In the genomic region with DNA sequence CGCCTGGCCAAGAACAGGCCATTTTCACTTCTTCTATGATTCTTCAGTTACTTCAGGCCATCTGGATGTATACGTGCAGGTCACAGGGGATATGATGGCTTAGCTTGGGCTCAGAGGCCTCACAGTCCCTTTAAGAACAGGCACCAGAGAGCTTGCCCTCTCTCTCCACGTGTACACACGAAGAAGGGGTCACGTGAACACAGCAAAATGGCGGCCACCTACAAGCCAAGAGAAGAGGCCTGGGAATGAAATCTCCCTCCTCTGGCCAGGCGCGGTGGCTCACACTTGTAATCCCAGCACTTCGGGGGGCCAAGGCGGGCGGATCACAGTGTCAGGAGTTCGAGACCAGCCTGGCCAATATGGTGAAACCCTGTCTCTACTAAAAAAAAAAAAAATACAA, we compare ENCODE assay signal across 11 cellular contexts. TPM values are rescaled to one million over a fixed set of nuclear protein-coding genes. Genes with fewer than 3 reads are reported as not detected.
DNase-seq lines count a peak whose midpoint lies in the region; FAIRE-seq and TF ChIP-seq lines count a peak whose summit lies in the region.
"Not testable (repeated sequence)": the region's sequence is repeated elsewhere in the genome, so short reads cannot be mapped to it uniquely, and the experiment has no call there.
"Had no signal": no experiment of that assay in that cellular context is flagged by ENCODE, and none has a peak within 500 bp of the region (broad histone marks: within the 10 kb centered on the region; RNA-seq: fewer than 3 reads in every experiment).

No MANE protein-coding gene starts in this region.

- H4K8ac ChIP-seq in H1 (ENCODE audit: extremely low read depth, insufficient read depth, low read length); mesendoderm (ENCODE audit: low read depth, low read length): not testable (repeated sequence)
- H4K8ac ChIP-seq in trophoblast cell (ENCODE audit: low read depth, low read length): peak overlapping the region; percentile 17

- not testable (repeated sequence) for H3K56ac ChIP-seq in H1 (replicated peaks; ENCODE audit: insufficient read length, low read depth, low read length)
- H3K56ac ChIP-seq in mesendoderm (ENCODE audit: low read length): peak overlapping the region; percentile 56

- H2AFZ ChIP-seq in H1 (ENCODE audit: low read length) (peak overlapping the region; percentile 70; the same call in 1 of the 2 replicates), trophoblast cell (ENCODE audit: insufficient read depth, low read length, poor library complexity) (peak overlapping the region; percentile 17)
- H2AFZ ChIP-seq in neural progenitor cell (replicated peaks): not testable (repeated sequence)

- H2AK5ac ChIP-seq in H1 (ENCODE audit: low read depth, low read length); mesendoderm (ENCODE audit: low read length): not testable (repeated sequence)
- H2AK5ac ChIP-seq in trophoblast cell (ENCODE audit: low read length): peak overlapping the region; percentile 15

- H3K27ac ChIP-seq in HUES6 (ENCODE audit: low read depth, low read length) (peak overlapping the region; percentile 55; the same call in 1 of the 2 replicates), mesendoderm (ENCODE audit: low read depth, low read length) (peak overlapping the region; percentile 54), trophoblast cell (ENCODE audit: low read depth, low read length) (peak overlapping the region; percentile 27)
- not testable (repeated sequence) for H3K27ac ChIP-seq in H1 (ENCODE audit: low read depth, low read length); neural progenitor cell

- TF ChIP-seq CTCF in H1 (IDR thresholded peaks at IDR 0.05; ENCODE audit: control extremely low read depth in 1 of 3, insufficient read depth in 1 of 3, low read depth in 1 of 3, low read length in 3 of 3); neural progenitor cell (IDR thresholded peaks at IDR 0.05): not testable (repeated sequence)

- H3K79me1 ChIP-seq in H1 (ENCODE audit: low read depth, low read length); mesendoderm (ENCODE audit: low read length); trophoblast cell (ENCODE audit: low read length): not testable (repeated sequence)

- H4K20me1 ChIP-seq in H1 (replicated peaks in 1 of 2; ENCODE audit: control insufficient read depth in 1 of 2, insufficient read depth in 2 of 2, low read length in 2 of 2); neural progenitor cell (ENCODE audit: low read depth): not testable (repeated sequence)

- peak overlapping the region; percentile 61 for H3K9ac ChIP-seq in HUES6 (ENCODE audit: low read length)
- H3K9ac ChIP-seq in H1 (replicated peaks in 1 of 4; ENCODE audit: extremely low read depth in 1 of 4, low read depth in 3 of 4, low read length in 3 of 4); mesendoderm (ENCODE audit: low read length); neural progenitor cell; trophoblast cell (ENCODE audit: low read length): not testable (repeated sequence)

- not testable (repeated sequence) for TF ChIP-seq EP300 in H1 (IDR thresholded peaks at IDR 0.05; ENCODE audit: borderline replicate concordance in 1 of 2, low read depth in 2 of 2, low read length in 2 of 2)

- H3K4ac ChIP-seq in H1 (replicated peaks; ENCODE audit: insufficient read length, low read depth, low read length); trophoblast cell (ENCODE audit: low read depth, low read length): not testable (repeated sequence)
- H3K4ac ChIP-seq in mesendoderm (ENCODE audit: low read depth, low read length): peak overlapping the region; percentile 39

- not testable (repeated sequence) for H3K9me3 ChIP-seq in HUES6 (ENCODE audit: control insufficient read depth, insufficient read depth, low read depth, low read length); H1 (ENCODE audit: insufficient read depth in 2 of 2, low read depth in 1 of 2, low read length in 1 of 2); neural progenitor cell (ENCODE audit: low read depth); trophoblast cell (ENCODE audit: insufficient read depth, low read depth, low read length)

- FAIRE-seq in H1 (lab: Jason Lieb, UNC): not testable (repeated sequence)

- not testable (repeated sequence) for H2BK12ac ChIP-seq in H1 (ENCODE audit: low read depth, low read length)
- peak overlapping the region; percentile 8 for H2BK12ac ChIP-seq in trophoblast cell (ENCODE audit: low read length)

- peak overlapping the region; percentile 31 for H3K27ac Mint-ChIP-seq in T-helper 1 cell treated with Interleukin-12 subunit alpha and Interleukin-12 subunit beta and Interleukin-4 antibody, amounts not matched to agents 30 μg/mL and 1 μg/mL, for 36 hours
- peak overlapping the region; percentile 36 to 99 (median 86) for H3K27ac Mint-ChIP-seq in immature natural killer cell
- not testable (repeated sequence) for H3K27ac Mint-ChIP-seq in neural progenitor cell

- H3K27me3 Mint-ChIP-seq in T-helper 1 cell treated with Interleukin-12 subunit alpha and Interleukin-12 subunit beta and Interleukin-4 antibody, amounts not matched to agents 30 μg/mL and 1 μg/mL, for 36 hours (ENCODE audit: low read depth); immature natural killer cell (ENCODE audit: low read depth in 3 of 3): not testable (repeated sequence)
- H3K27me3 Mint-ChIP-seq in neural progenitor cell (ENCODE audit: insufficient read depth, low read depth): peaks cover 13% of the 10 kb centered on the region

- not testable (repeated sequence) for H2BK120ac ChIP-seq in H1 (replicated peaks; ENCODE audit: low read depth, low read length)
- H2BK120ac ChIP-seq in mesendoderm (ENCODE audit: low read depth, low read length) (peak overlapping the region; percentile 29), trophoblast cell (ENCODE audit: insufficient read depth, low read length, poor library complexity) (peak overlapping the region; percentile 18)

- TF ChIP-seq RAD21 in H1 (IDR thresholded peaks at IDR 0.05 in 1 of 2, conservative IDR thresholded peaks at IDR 0.05 in 1 of 2; ENCODE audit: low read depth in 2 of 2, low read length in 2 of 2): not testable (repeated sequence)

- not testable (repeated sequence) for H3K23ac ChIP-seq in H1 (ENCODE audit: insufficient read length); mesendoderm (ENCODE audit: low read length); trophoblast cell (ENCODE audit: low read length)

- H3K14ac ChIP-seq in H1 (ENCODE audit: insufficient read length): not testable (repeated sequence)
- H3K14ac ChIP-seq in trophoblast cell (ENCODE audit: low read length): peak overlapping the region; percentile 42

- H3K4me3 Mint-ChIP-seq in T-helper 1 cell treated with Interleukin-12 subunit alpha and Interleukin-12 subunit beta and Interleukin-4 antibody, amounts not matched to agents 30 μg/mL and 1 μg/mL, for 36 hours: not testable (repeated sequence)
- H3K4me3 Mint-ChIP-seq in immature natural killer cell (peak overlapping the region in 3 of 5 donors; percentile 9 to 43 (median 33)), neural progenitor cell (peak overlapping the region; percentile 52)

- H3K36me3 Mint-ChIP-seq in T-helper 1 cell treated with Interleukin-12 subunit alpha and Interleukin-12 subunit beta and Interleukin-4 antibody, amounts not matched to agents 30 μg/mL and 1 μg/mL, for 36 hours (ENCODE audit: low read depth); immature natural killer cell; neural progenitor cell: not testable (repeated sequence)

- peak overlapping the region; percentile 12 for H4K12ac ChIP-seq in trophoblast cell (ENCODE audit: low read depth, low read length)

- H2BK20ac ChIP-seq in H1 (ENCODE audit: low read length): not testable (repeated sequence)

- H3K18ac ChIP-seq in H1 (ENCODE audit: extremely low read depth, low read length); trophoblast cell (ENCODE audit: low read length): not testable (repeated sequence)
- H3K18ac ChIP-seq in mesendoderm (ENCODE audit: low read length): peak overlapping the region; percentile 75

- H3K4me1 ChIP-seq in HUES6 (ENCODE audit: control insufficient read depth, insufficient read depth, low read length): peaks cover 30% of the 10 kb centered on the region; the same call in 1 of the 2 replicates
- H3K4me1 ChIP-seq in H1 (replicated peaks in 1 of 4; ENCODE audit: control insufficient read depth in 3 of 4, insufficient read depth in 4 of 4, low read length in 3 of 4); mesendoderm (ENCODE audit: control insufficient read depth, low read depth, low read length); neural progenitor cell: not testable (repeated sequence)
- peaks cover 24 to 27% of the 10 kb centered on the region in 2 experiments for H3K4me1 ChIP-seq in trophoblast cell (ENCODE audit: control insufficient read depth in 1 of 2, insufficient read depth in 2 of 2, low read length in 2 of 2)

- H3K4me1 Mint-ChIP-seq in T-helper 1 cell treated with Interleukin-12 subunit alpha and Interleukin-12 subunit beta and Interleukin-4 antibody, amounts not matched to agents 30 μg/mL and 1 μg/mL, for 36 hours (ENCODE audit: low read depth): not testable (repeated sequence)
- peaks cover 85 to 94% of the 10 kb centered on the region in 2 donors for H3K4me1 Mint-ChIP-seq in immature natural killer cell
- H3K4me1 Mint-ChIP-seq in neural progenitor cell: peaks cover 34% of the 10 kb centered on the region

- H3K23me2 ChIP-seq in H1 (ENCODE audit: low read depth, low read length): not testable (repeated sequence)

- not testable (repeated sequence) for H2BK15ac ChIP-seq in H1 (ENCODE audit: low read length); mesendoderm (replicated peaks; ENCODE audit: low read depth)

- WGBS in H1 (ENCODE audit: extremely low coverage in 1 of 2, insufficient coverage in 1 of 2, insufficient read length in 1 of 2, insufficient replicate concordance in 2 of 2, low coverage in 1 of 2, low lambda C conversion rate in 2 of 2, missing lambda C conversion rate in 1 of 2), 2 experiments: 87% methylated on average over 12 of the region's 12 CpGs; no CpG with 5 or more reads in 1 of the 2 experiments
- no CpG with 5 or more reads among the region's 12 CpGs for WGBS in mesendoderm (ENCODE audit: extremely low coverage, insufficient coverage, low lambda C conversion rate)
- no CpG with 5 or more reads among the region's 12 CpGs for WGBS in trophoblast cell (ENCODE audit: extremely low coverage, insufficient coverage, insufficient read length)

- not testable (repeated sequence) for H3K27me3 ChIP-seq in HUES6 (ENCODE audit: control insufficient read depth, insufficient read depth, low read length); H1 (replicated peaks in 1 of 4; ENCODE audit: control insufficient read depth in 3 of 4, extremely low read depth in 1 of 4, insufficient read depth in 3 of 4, low read length in 3 of 4); mesendoderm (ENCODE audit: insufficient read depth, low read length, poor library complexity); neural progenitor cell; trophoblast cell (ENCODE audit: insufficient read depth, low read length)

- DNase-seq in ELF-1 (ENCODE audit: low read depth, low spot score) (peak; percentile 38), mesendoderm (peak; percentile 52)
- not testable (repeated sequence) for DNase-seq in H1 (ENCODE audit: low read depth in 1 of 2, low spot score in 2 of 2); immature natural killer cell; neural progenitor cell (ENCODE audit: low spot score); trophoblast cell

- H3K79me2 ChIP-seq in H1 (ENCODE audit: control insufficient read depth in 1 of 2, insufficient read depth in 2 of 2, low read length in 2 of 2); mesendoderm (ENCODE audit: control insufficient read depth, insufficient read depth, low read length); neural progenitor cell (ENCODE audit: low read depth); trophoblast cell (ENCODE audit: control insufficient read depth, insufficient read depth, low read length, poor library complexity): not testable (repeated sequence)

- not testable (repeated sequence) for H3K9me3 Mint-ChIP-seq in T-helper 1 cell treated with Interleukin-12 subunit alpha and Interleukin-12 subunit beta and Interleukin-4 antibody, amounts not matched to agents 30 μg/mL and 1 μg/mL, for 36 hours; immature natural killer cell; neural progenitor cell

- not testable (repeated sequence) for H4K5ac ChIP-seq in H1 (ENCODE audit: insufficient read length, low read depth, low read length); mesendoderm (ENCODE audit: low read length)

- H2BK5ac ChIP-seq in H1 (ENCODE audit: low read depth, low read length); trophoblast cell (ENCODE audit: low read depth, low read length, poor library complexity): not testable (repeated sequence)
- peak overlapping the region; percentile 70 for H2BK5ac ChIP-seq in mesendoderm (ENCODE audit: low read length)

- not testable (repeated sequence) for H3K4me2 ChIP-seq in H1 (ENCODE audit: insufficient read depth in 1 of 2, low read depth in 2 of 2, low read length in 2 of 2); mesendoderm (ENCODE audit: low read length); neural progenitor cell; trophoblast cell (ENCODE audit: low read length)

- H3K4me3 ChIP-seq in HUES6 (ENCODE audit: low read depth, low read length); H1 (ENCODE audit: extremely low read depth in 1 of 4, insufficient read depth in 2 of 4, low read depth in 3 of 4, low read length in 4 of 4); mesendoderm (ENCODE audit: low read length); neural progenitor cell; trophoblast cell (ENCODE audit: low read depth, low read length): not testable (repeated sequence)

- not testable (repeated sequence) for H3F3A ChIP-seq in neural progenitor cell (ENCODE audit: low read depth)

- H4K91ac ChIP-seq in H1 (replicated peaks; ENCODE audit: insufficient read length, low read length): not testable (repeated sequence)
- H4K91ac ChIP-seq in trophoblast cell (ENCODE audit: low read depth, low read length): peak overlapping the region; percentile 45

- TF ChIP-seq POLR2A in H1 (IDR thresholded peaks at IDR 0.05; ENCODE audit: control extremely low read depth in 1 of 2, low read depth in 2 of 2, low read length in 2 of 2): not testable (repeated sequence)

- POLR2A ChIA-PET in H1 (lab: Charles Lee; ENCODE audit: partially characterized antibody): not testable (repeated sequence)

- not testable (repeated sequence) for H3K36me3 ChIP-seq in HUES6 (ENCODE audit: control insufficient read depth, insufficient read depth, low read length); H1 (ENCODE audit: control insufficient read depth in 2 of 4, insufficient read depth in 4 of 4, low read length in 3 of 4); mesendoderm (ENCODE audit: control insufficient read depth, insufficient read depth, low read length); neural progenitor cell; trophoblast cell (ENCODE audit: control insufficient read depth in 1 of 2, insufficient read depth in 2 of 2, low read length in 2 of 2)

- CTCF ChIA-PET in H1 (lab: Charles Lee; ENCODE audit: partially characterized antibody): interaction anchor here (0.8 to 1.3 kb wide), 3 partner anchors 10 to 78 kb away, joined by 3 to 4 read pairs (median 3); no protein-coding TSS in a partner anchor

RNA-seq across cellular contexts. Expression of gene SMKR1, which starts 32.2 kb away (rescaled TPM):
- 0.39 and 1.2 TPM in 2 replicates for total RNA-seq in H1 (2021; fragmentation: NEBNext Ultra II Directional; extraction: Animal tissue kit (Norgen Biotek cat#: 25700))
- polyA plus RNA-seq in H1 (2011; rRNA removed) (0.31 and 1.6 TPM in 2 replicates), immature natural killer cell (10 to 100 TPM; 18.1 to 25.8 (median 19.5) TPM)
- polyA plus RNA-seq in H1 (2011; cell fraction: cytosol; rRNA removed): 0.92 TPM
- not detected for polyA plus RNA-seq in H1 (2011; cell fraction: nucleus; rRNA removed)
- polyA plus RNA-seq in H1 (2012, experiment 1 of 2): 0.71 to 1.7 TPM (median 0.97 TPM) in 4 replicates
- 0.76 TPM for polyA plus RNA-seq in H1 (2012, experiment 2 of 2)
- 0.77 TPM for polyA plus RNA-seq in H1 (2013, experiment 1 of 2)
- 0.53 TPM for polyA plus RNA-seq in H1 (2013, experiment 2 of 2)
- polyA minus RNA-seq in H1 (2011; rRNA and poly(A)+ RNA removed): 0.22 TPM in 1 of 2 replicates, not detected in the other
- not detected for polyA minus RNA-seq in H1 (2011; cell fraction: cytosol; rRNA and poly(A)+ RNA removed)
- polyA minus RNA-seq in H1 (2011; cell fraction: nucleus; rRNA and poly(A)+ RNA removed): not detected
- 1.3 TPM for polyA plus RNA-seq in mesendoderm (2013, experiment 1 of 2)
- polyA plus RNA-seq in mesendoderm (2013, experiment 2 of 2): 1.3 TPM
- 0.53 and 0.56 TPM in 2 replicates for total RNA-seq in neural progenitor cell (ENCODE audit: low replicate concordance)
- polyA plus RNA-seq in trophoblast cell (2013): 0.25 and 0.42 TPM in 2 replicates
- total RNA-seq: Caco-2, Calu3, G401 had no signal
